Comparison of ENCODE assay signal across 8 cellular contexts in the genomic region with DNA sequence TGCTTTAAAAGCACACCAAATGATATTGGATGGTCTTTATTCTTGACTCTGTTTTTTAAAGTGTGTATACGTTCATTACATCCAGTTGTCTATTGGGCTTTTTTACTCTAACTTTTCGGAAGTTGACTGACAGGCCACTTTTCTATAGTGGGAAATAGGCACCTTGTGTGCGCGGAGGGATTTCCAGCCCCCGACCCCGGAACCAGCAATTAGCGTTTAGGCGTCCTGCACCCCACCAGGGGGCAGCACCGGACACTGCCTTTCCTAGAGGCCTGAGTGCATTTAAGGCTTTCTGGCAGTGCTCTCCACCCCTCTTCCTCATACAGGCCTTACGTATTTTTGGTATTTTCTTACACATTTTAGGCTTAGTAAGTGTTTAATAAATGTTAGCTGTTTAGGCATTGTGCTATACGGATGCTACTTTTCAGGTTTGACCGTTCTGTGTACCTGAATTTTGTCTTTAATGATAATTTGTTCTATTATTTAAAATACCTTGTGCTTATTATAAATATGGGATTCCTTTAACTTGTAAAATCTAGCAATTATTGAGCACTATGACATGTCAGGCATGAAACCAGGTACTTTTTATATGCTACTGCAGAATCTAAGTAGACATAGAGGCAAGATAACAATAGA.
DNase-seq lines count a peak whose midpoint lies in the region; ATAC-seq and TF ChIP-seq lines count a peak whose summit lies in the region.

No MANE protein-coding gene starts in this region.

- no peak overlapping the region for H3K4me3 Mint-ChIP-seq in naive thymus-derived CD8-positive, alpha-beta T cell

- no peak for TF ChIP-seq POLR2A in NB4 (IDR thresholded peaks at IDR 0.05; ENCODE audit: extremely low read depth, insufficient read length)

- POLR2A ChIA-PET in naive thymus-derived CD8-positive, alpha-beta T cell (lab: Charles Lee): no interaction called here

- peak; percentile 94 for ATAC-seq in GM18502 (IDR thresholded peaks at IDR 0.05; ENCODE audit: poor library complexity, unreplicated experiment)
- peak; percentile 75 for ATAC-seq in naive thymus-derived CD8-positive, alpha-beta T cell

- H3K27me3 Mint-ChIP-seq in naive thymus-derived CD8-positive, alpha-beta T cell: no peaks in the 10 kb centered on the region

- TF ChIP-seq CTCF in HFF-Myc (IDR thresholded peaks at IDR 0.05; ENCODE audit: low read depth, low read length, missing control alignments): peak; percentile 72
- TF ChIP-seq CTCF in NB4 (IDR thresholded peaks at IDR 0.05; ENCODE audit: low read depth, low read length): peak; percentile 77

- H3K27ac Mint-ChIP-seq in naive thymus-derived CD8-positive, alpha-beta T cell: peak overlapping the region in 1 of 10 donors; percentile 9

- H3K4me1 Mint-ChIP-seq in naive thymus-derived CD8-positive, alpha-beta T cell: peaks cover 0 to 6% (median 3%) of the 10 kb centered on the region in 4 donors

- no peaks in the 10 kb centered on the region for H3K36me3 Mint-ChIP-seq in naive thymus-derived CD8-positive, alpha-beta T cell

- no peak overlapping the region for H3K4me3 ChIP-seq in HFF-Myc (replicated peaks; ENCODE audit: low read depth, low read length)
- no peak overlapping the region for H3K4me3 ChIP-seq in NB4 (ENCODE audit: low read depth, low read length)

- no peaks in the 10 kb centered on the region for H3K9me3 Mint-ChIP-seq in naive thymus-derived CD8-positive, alpha-beta T cell

- DNase-seq in HFF-Myc (ENCODE audit: extremely low read depth, low read depth) (no peak), NB4 (ENCODE audit: low read depth) (peak; percentile 70), NCI-H1105 treated with DMSO at 0.1 percent for 48 hours (lab: John Stamatoyannopoulos, UW) (no peak)
- peak; percentile 73 for DNase-seq in activated CD4-positive, alpha-beta T cell treated with anti-CD3 and anti-CD28 coated beads, Interleukin-2, amount 50 U/mL, for 1 hour
- peak; percentile 43 for DNase-seq in effector CD8-positive, alpha-beta T cell (lab: John Stamatoyannopoulos, UW)
- DNase-seq in naive thymus-derived CD8-positive, alpha-beta T cell: peak; percentile 23 to 79 (median 61)
- peak; percentile 61 for DNase-seq in stimulated activated naive CD4-positive, alpha-beta T cell treated with Interleukin-2 at 50 U/mL for 16 hours (lab: John Stamatoyannopoulos, UW)

Comparison
In these comparisons a context has a peak if more than half of its experiments do, and no peak if none do; other contexts are left out.
1. DNase-seq: peak in NB4 (single experiment), activated CD4-positive, alpha-beta T cell treated with anti-CD3 and anti-CD28 coated beads, Interleukin-2, amount 50 U/mL, for 1 hour (single experiment), effector CD8-positive, alpha-beta T cell (single experiment), naive thymus-derived CD8-positive, alpha-beta T cell (10 of 10) and stimulated activated naive CD4-positive, alpha-beta T cell treated with Interleukin-2 at 50 U/mL for 16 hours (single experiment); none in HFF-Myc (single experiment) and NCI-H1105 treated with DMSO at 0.1 percent for 48 hours (single experiment).